20 cellular contexts compared by ENCODE assay signal in genomic region chr6:73169111-73169510, GRCh38. TPM values are rescaled to one million over a fixed set of nuclear protein-coding genes. Genes with fewer than 3 reads are reported as not detected.
"Had no signal": no experiment of that assay in that cellular context is flagged by ENCODE, and none has a peak within 500 bp of the region (broad histone marks: within the 10 kb centered on the region; RNA-seq: fewer than 3 reads in every experiment).

No MANE protein-coding gene starts in this region.

- H3K4me3 Mint-ChIP-seq: activated naive CD8-positive, alpha-beta T cell; neural crest cell; T-helper 2 cell treated with Interferon-gamma antibody and Interleukin-4, amounts not matched to agents 5 μg/mL and 100 μg/mL, for 36 hours had no signal

- H3K4me3 ChIP-seq: cardiac muscle cell, dorsolateral prefrontal cortex, hepatocyte, tibial artery had no signal

- H3K27ac ChIP-seq: cardiac muscle cell, dorsolateral prefrontal cortex, hepatocyte, tibial artery had no signal

- H3K4me1 ChIP-seq: tibial artery had no signal

- H3K27me3 Mint-ChIP-seq: activated naive CD8-positive, alpha-beta T cell; progenitor cell of endocrine pancreas had no signal

- DNase-seq: activated CD4-positive, alpha-beta T cell treated with anti-CD3 and anti-CD28 coated beads, Interleukin-2, amount 50 U/mL, for 48 hours; amniotic stem cell; dorsolateral prefrontal cortex; SK-N-SH; stimulated activated CD4-positive, alpha-beta T cell treated with anti-CD3 and anti-CD28 coated beads, Interleukin-2, amount 100 ng/mL, for 24 hours; stimulated activated naive CD8-positive, alpha-beta T cell treated with anti-CD3 and anti-CD28 coated beads, Interleukin-15, Interleukin-2, amounts not matched to agents 100 U/mL and 50 U/mL, for 24 hours; substantia nigra; tibial artery had no signal

- H3K4me2 ChIP-seq: hepatocyte, SK-N-SH had no signal

- H3K27me3 ChIP-seq: cardiac muscle cell, dorsolateral prefrontal cortex, hepatocyte, tibial artery had no signal

- H3K79me2 ChIP-seq: hepatocyte had no signal

- H3K9me3 ChIP-seq: SK-N-SH, tibial artery had no signal

- H3K36me3 ChIP-seq: tibial artery had no signal

- H2AFZ ChIP-seq: hepatocyte had no signal

- H3K4me1 Mint-ChIP-seq: neural crest cell had no signal

- H3K9ac ChIP-seq: SK-N-SH had no signal

- H3K27ac Mint-ChIP-seq: activated naive CD8-positive, alpha-beta T cell; progenitor cell of endocrine pancreas; T-helper 2 cell treated with Interferon-gamma antibody and Interleukin-4, amounts not matched to agents 5 μg/mL and 100 μg/mL, for 36 hours had no signal

- H3K9me3 Mint-ChIP-seq: T-helper 2 cell treated with Interferon-gamma antibody and Interleukin-4, amounts not matched to agents 5 μg/mL and 100 μg/mL, for 36 hours had no signal

- H3K36me3 Mint-ChIP-seq: activated naive CD8-positive, alpha-beta T cell had no signal

- ATAC-seq: sciatic nerve; stimulated activated naive CD8-positive, alpha-beta T cell treated with anti-CD3 and anti-CD28 coated beads, Interleukin-15, Interleukin-2, amounts not matched to agents 100 U/mL and 50 U/mL, for 24 hours had no signal

- FAIRE-seq: islet of Langerhans, TTC549, urothelium cell line had no signal

RNA-seq across cellular contexts. Expression of gene KHDC1L, which starts 56.2 kb away (rescaled TPM):
- total RNA-seq: cardiac muscle cell, glomerular endothelial cell, hepatocyte, mammary epithelial cell, progenitor cell of endocrine pancreas, sciatic nerve had no signal
